Comparison of ENCODE assay signal across 14 cellular contexts in genomic region chr17:65108152-65108551, GRCh38. TPM values are rescaled to one million over a fixed set of nuclear protein-coding genes. Genes with fewer than 3 reads are reported as not detected.
A peak's percentile ranks its signal among the peaks of the same experiment; 100 is the strongest.
DNase-seq lines count a peak whose midpoint lies in the region; ATAC-seq, FAIRE-seq and TF ChIP-seq lines count a peak whose summit lies in the region.
"Had no signal": no experiment of that assay in that cellular context is flagged by ENCODE, and none has a peak within 500 bp of the region (broad histone marks: within the 10 kb centered on the region; RNA-seq: fewer than 3 reads in every experiment).

No MANE protein-coding gene starts in this region.

- H3K4me2 ChIP-seq in BLaER1 (0 out of 2 replicates have a peak overlapping the region, but pooled peaks have one; percentile 36), K562 (ENCODE audit: insufficient read depth, low read length) (no peak overlapping the region), hepatocyte (no peak overlapping the region)

- H3K9ac ChIP-seq in BLaER1, result no peak overlapping the region
- no peak overlapping the region for H3K9ac ChIP-seq in K562 (ENCODE audit: insufficient read depth in 1 of 2, low read depth in 2 of 2, low read length in 2 of 2)

- H3K4me1 ChIP-seq in BLaER1 (peaks cover 17% of the 10 kb centered on the region), K562 (replicated peaks in 1 of 2; ENCODE audit: control insufficient read depth in 2 of 2, insufficient read depth in 2 of 2, low read length in 2 of 2) (no peaks in the 10 kb centered on the region; a peak in 1 of 5 replicates), sigmoid colon (peaks cover 0 to 36% (median 18%) of the 10 kb centered on the region in 4 donors), gastrocnemius medialis (peaks cover 15 to 19% of the 10 kb centered on the region in 2 donors), hepatocyte (ENCODE audit: insufficient read depth) (no peaks in the 10 kb centered on the region)

- no peaks in the 10 kb centered on the region for H3K9me1 ChIP-seq in K562 (ENCODE audit: control insufficient read depth, insufficient read depth, low read length)

- TF ChIP-seq CTCF in K562 (IDR thresholded peaks at IDR 0.05 in 2 of 3, conservative IDR thresholded peaks at IDR 0.05 in 1 of 3; ENCODE audit: insufficient read depth in 2 of 3, low read depth in 1 of 3, low read length in 3 of 3) (no peak), sigmoid colon (IDR thresholded peaks at IDR 0.05) (no peak), gastrocnemius medialis (IDR thresholded peaks at IDR 0.05 in 4 of 5, conservative IDR thresholded peaks at IDR 0.05 in 1 of 5) (no peak), hepatocyte (IDR thresholded peaks at IDR 0.05; ENCODE audit: poor library complexity) (no peak)

- TF ChIP-seq EP300 in K562 (IDR thresholded peaks at IDR 0.05; ENCODE audit: low read length), result no peak
- TF ChIP-seq EP300 in sigmoid colon (IDR thresholded peaks at IDR 0.05), result no peak

- H2AFZ ChIP-seq in K562 (ENCODE audit: low read depth, low read length) (no peak overlapping the region), hepatocyte (no peak overlapping the region)

- ATAC-seq in K562, result no peak
- ATAC-seq in gastrocnemius medialis, result no peak
- ATAC-seq: GM12878 had no signal

- in situ Hi-C loops in K562 (cut with MboI) (no loop called here), gastrocnemius medialis (cut with MboI; ENCODE audit: low sequenced_read_pairs in 4 of 4) (loop anchor here in 2 of 4 donors (10.0 kb wide), 1 partner anchor 143 kb away; no protein-coding TSS in a partner anchor)

- H4K20me1 ChIP-seq in BLaER1 (no peaks in the 10 kb centered on the region), K562 (replicated peaks; ENCODE audit: control insufficient read depth, insufficient read depth, low read length) (no peaks in the 10 kb centered on the region), hepatocyte (ENCODE audit: insufficient read depth, poor library complexity, severe bottlenecking) (no peaks in the 10 kb centered on the region)

- FAIRE-seq in K562 (lab: Jason Lieb, UNC), result no peak
- FAIRE-seq: GM12878 had no signal

- H3K9me3 ChIP-seq in BLaER1 (peaks cover 8% of the 10 kb centered on the region; the same call in 1 of the 2 replicates), K562 (replicated peaks; ENCODE audit: control insufficient read depth, insufficient read depth, low read depth, low read length) (no peaks in the 10 kb centered on the region), sigmoid colon (no peaks in the 10 kb centered on the region), gastrocnemius medialis (no peaks in the 10 kb centered on the region), hepatocyte (ENCODE audit: low read depth) (no peaks in the 10 kb centered on the region)

- H3K36me3 ChIP-seq in BLaER1 (no peaks in the 10 kb centered on the region), K562 (ENCODE audit: control insufficient read depth, insufficient read depth, low read length) (no peaks in the 10 kb centered on the region), sigmoid colon (peaks cover 0 to 14% (median 0%) of the 10 kb centered on the region in 4 donors), gastrocnemius medialis (no peaks in the 10 kb centered on the region), hepatocyte (replicated peaks; ENCODE audit: insufficient read depth, low read depth) (no peaks in the 10 kb centered on the region)

- intact Hi-C loops in K562 (cut with micrococcal nuclease) (loop anchor here (10.0 kb wide), 1 partner anchor 143 kb away; no protein-coding TSS in a partner anchor), sigmoid colon (cut with DNase I) (no loop called here), gastrocnemius medialis (cut with DNase I; ENCODE audit: low total_unique reads) (no loop called here)

- POLR2A ChIA-PET in K562 (lab: Yijun Ruan, JAX), result no interaction called here

- H3K4me3 ChIP-seq in BLaER1 (no peak overlapping the region), K562 (no peak overlapping the region), sigmoid colon (no peak overlapping the region), gastrocnemius medialis (no peak overlapping the region), hepatocyte (no peak overlapping the region)
- H3K4me3 ChIP-seq: GM12878 had no signal

- TF ChIP-seq RAD21 in K562 (CRISPR knock-in tag; conservative IDR thresholded peaks at IDR 0.05 in 1 of 2, IDR thresholded peaks at IDR 0.05 in 1 of 2), result no peak

- H3K27me3 ChIP-seq in BLaER1, result no peaks in the 10 kb centered on the region
- peaks cover 9 to 16% of the 10 kb centered on the region in 2 experiments; a peak in 4 of 5 replicates for H3K27me3 ChIP-seq in K562 (ENCODE audit: control insufficient read depth in 2 of 2, insufficient read depth in 2 of 2, low read length in 2 of 2)
- H3K27me3 ChIP-seq in sigmoid colon, result no peaks in the 10 kb centered on the region
- H3K27me3 ChIP-seq in gastrocnemius medialis, result no peaks in the 10 kb centered on the region
- H3K27me3 ChIP-seq in hepatocyte, result no peaks in the 10 kb centered on the region

- no TSS peak for BruUV-seq in K562 (replicated peaks; lab: Mats Ljungman, UMichigan)

- 18% methylated on average over 6 of the region's 6 CpGs for WGBS in K562 (ENCODE audit: insufficient coverage, low coverage, missing lambda C conversion rate)
- 95 to 97% methylated on average over 6 of the region's 6 CpGs for WGBS in sigmoid colon, 2 donors
- WGBS in hepatocyte (ENCODE audit: low lambda C conversion rate, missing lambda C conversion rate), result 97% methylated on average over 6 of the region's 6 CpGs

- CTCF ChIA-PET in K562 (lab: Yijun Ruan, JAX; ENCODE audit: low intra/inter-chr PET ratio), result interaction anchor here (0.6 kb wide), 1 partner anchor 46 kb away, joined by 3 read pairs; no protein-coding TSS in a partner anchor

- H3K79me2 ChIP-seq in K562 (ENCODE audit: control insufficient read depth, insufficient read depth, low read length) (no peaks in the 10 kb centered on the region), hepatocyte (no peaks in the 10 kb centered on the region)

- H3K27ac ChIP-seq in BLaER1, result no peak overlapping the region
- H3K27ac ChIP-seq in K562 (ENCODE audit: extremely low read depth, low read depth, low read length), result no peak overlapping the region
- H3K27ac ChIP-seq in epithelial cell of prostate, result peak overlapping the region; percentile 75
- no peak overlapping the region for H3K27ac ChIP-seq in sigmoid colon
- H3K27ac ChIP-seq in gastrocnemius medialis, result no peak overlapping the region
- H3K27ac ChIP-seq in hepatocyte, result no peak overlapping the region
- H3K27ac ChIP-seq: C4-2B had no signal

- TF ChIP-seq POLR2A in K562 (conservative IDR thresholded peaks at IDR 0.05), result no peak
- no peak for TF ChIP-seq POLR2A in sigmoid colon (IDR thresholded peaks at IDR 0.05)
- TF ChIP-seq POLR2A in gastrocnemius medialis (IDR thresholded peaks at IDR 0.05), result no peak

- DNase-seq in K562 (ENCODE audit: extremely low read depth in 1 of 4, low spot score in 3 of 4), result no peak
- DNase-seq in epithelial cell of prostate (ENCODE audit: low read depth, low spot score), result no peak
- peak; percentile 0 for DNase-seq in sigmoid colon
- no peak for DNase-seq in gastrocnemius medialis
- no peak for DNase-seq in NCI-H2227 treated with DMSO at 0.1 percent for 48 hours (lab: John Stamatoyannopoulos, UW)
- no peak for DNase-seq in hepatocyte (ENCODE audit: low spot score)
- DNase-seq: CD4-positive, alpha-beta memory T cell; DMS79; GOT3; H9; HFFc6 had no signal

- no peaks in the 10 kb centered on the region for H3K9me2 ChIP-seq in hepatocyte (replicated peaks; ENCODE audit: insufficient read depth)

RNA-seq across cellular contexts. Expression of gene RGS9, which starts 29.0 kb away (rescaled TPM):
- 0.39 TPM in 1 of 2 replicates, not detected in the other for total RNA-seq in K562 (2011; cell fraction: chromatin; rRNA removed; ENCODE audit: low replicate concordance)
- not detected in 2 replicates for total RNA-seq in K562 (2011; cell fraction: nucleolus; rRNA removed)
- total RNA-seq in K562 (2011; cell fraction: nucleoplasm; rRNA removed), result 0.23 and 0.44 TPM in 2 replicates
- 0.18 and 0.69 TPM in 2 replicates for total RNA-seq in K562 (2014; rRNA removed)
- total RNA-seq in K562 (2014; rRNA removed; fragmentation: Illumina TruSeq; extraction: Trizol), result 0.54 and 0.55 TPM in 2 replicates
- 0.38 and 0.65 TPM in 2 replicates for total RNA-seq in K562 (2015; rRNA removed; fragmentation: Illumina TruSeq; extraction: Trizol)
- total RNA-seq in K562 (2021), result 0.60 and 0.73 TPM in 2 replicates
- 0.55 and 1.4 TPM in 2 replicates for polyA plus RNA-seq in K562 (2011; rRNA removed)
- polyA plus RNA-seq in K562 (2011; cell fraction: cytosol; rRNA removed), result 0.40 and 0.81 TPM in 2 replicates
- polyA plus RNA-seq in K562 (2011; cell fraction: nucleus; rRNA removed), result 0.24 and 0.33 TPM in 2 replicates
- polyA plus RNA-seq in K562 (2012), result 0.74 and 1.2 TPM in 2 replicates
- polyA plus RNA-seq in K562 (2014; fragmentation: Illumina TruSeq; extraction: Trizol), result 0.55 and 0.74 TPM in 2 replicates
- polyA plus RNA-seq in K562 (2014; fragmentation: Nextera tagmentation; extraction: Ambion mirVana), result under 1 TPM; 0.38 to 0.55 TPM
- polyA plus RNA-seq in K562 (2014; rRNA removed), result 0.49 TPM in 2 replicates
- polyA minus RNA-seq in K562 (2011; rRNA and poly(A)+ RNA removed), result 0.30 and 0.67 TPM in 2 replicates
- not detected in 2 replicates for polyA minus RNA-seq in K562 (2011; cell fraction: cytosol; rRNA and poly(A)+ RNA removed)
- polyA minus RNA-seq in K562 (2011; cell fraction: nucleus; rRNA and poly(A)+ RNA removed), result 0.56 TPM in 1 of 2 replicates, not detected in the other
- total RNA-seq in sigmoid colon, result 10 to 100 TPM; 12.4 to 30.5 (median 19.3) TPM
- polyA plus RNA-seq in sigmoid colon, result 10 to 100 TPM in 2 of 3 donors, 1 to 10 TPM in 1; 5.0 to 16.9 (median 10.8) TPM
- 1 to 10 TPM; 1.2 to 4.4 (median 2.8) TPM for total RNA-seq in gastrocnemius medialis
- total RNA-seq in hepatocyte, result 2.9 and 3.1 TPM in 2 replicates
- polyA plus RNA-seq in hepatocyte, result 3.3 and 6.0 TPM in 2 replicates

RNA-seq across cellular contexts. Expression of gene GNA13, which starts 51.6 kb away (rescaled TPM):
- total RNA-seq in K562 (2011; cell fraction: chromatin; rRNA removed; ENCODE audit: low replicate concordance), result 12.0 and 26.6 TPM in 2 replicates
- total RNA-seq in K562 (2011; cell fraction: nucleolus; rRNA removed), result 8.8 and 10.1 TPM in 2 replicates
- 17.5 and 28.5 TPM in 2 replicates for total RNA-seq in K562 (2011; cell fraction: nucleoplasm; rRNA removed)
- total RNA-seq in K562 (2014; rRNA removed), result 20.5 and 22.2 TPM in 2 replicates
- 38.7 and 44.2 TPM in 2 replicates for total RNA-seq in K562 (2014; rRNA removed; fragmentation: Illumina TruSeq; extraction: Trizol)
- total RNA-seq in K562 (2015; rRNA removed; fragmentation: Illumina TruSeq; extraction: Trizol), result 35.6 and 38.0 TPM in 2 replicates
- 29.4 and 30.8 TPM in 2 replicates for total RNA-seq in K562 (2021)
- polyA plus RNA-seq in K562 (2011; rRNA removed), result 29.3 and 40.5 TPM in 2 replicates
- 9.9 and 17.5 TPM in 2 replicates for polyA plus RNA-seq in K562 (2011; cell fraction: cytosol; rRNA removed)
- polyA plus RNA-seq in K562 (2011; cell fraction: nucleus; rRNA removed), result 8.6 and 13.7 TPM in 2 replicates
- polyA plus RNA-seq in K562 (2012), result 21.4 and 28.1 TPM in 2 replicates
- 27.6 and 31.3 TPM in 2 replicates for polyA plus RNA-seq in K562 (2014; fragmentation: Illumina TruSeq; extraction: Trizol)
- polyA plus RNA-seq in K562 (2014; fragmentation: Nextera tagmentation; extraction: Ambion mirVana), result 10 to 100 TPM in 1 of 2 experiments, 1 to 10 TPM in 1; 9.3 to 11.9 TPM
- 15.5 and 19.2 TPM in 2 replicates for polyA plus RNA-seq in K562 (2014; rRNA removed)
- 67.1 and 72.1 TPM in 2 replicates for polyA minus RNA-seq in K562 (2011; rRNA and poly(A)+ RNA removed)
- 15.6 and 21.8 TPM in 2 replicates for polyA minus RNA-seq in K562 (2011; cell fraction: cytosol; rRNA and poly(A)+ RNA removed)
- polyA minus RNA-seq in K562 (2011; cell fraction: nucleus; rRNA and poly(A)+ RNA removed), result 10.1 and 17.4 TPM in 2 replicates
- 100 to 1,000 TPM in 2 of 4 donors, 10 to 100 TPM in 2; 72.8 to 120 (median 96.4) TPM for total RNA-seq in sigmoid colon
- polyA plus RNA-seq in sigmoid colon, result 10 to 100 TPM; 33.1 to 62.9 (median 39.6) TPM
- total RNA-seq in gastrocnemius medialis, result 100 to 1,000 TPM in 3 of 4 donors, 10 to 100 TPM in 1; 87.7 to 146 (median 103) TPM
- total RNA-seq in hepatocyte, result 67.6 and 69.5 TPM in 2 replicates
- 13.1 and 17.8 TPM in 2 replicates for polyA plus RNA-seq in hepatocyte
